Comparison of ENCODE assay signal across 14 cellular contexts in the genomic region with DNA sequence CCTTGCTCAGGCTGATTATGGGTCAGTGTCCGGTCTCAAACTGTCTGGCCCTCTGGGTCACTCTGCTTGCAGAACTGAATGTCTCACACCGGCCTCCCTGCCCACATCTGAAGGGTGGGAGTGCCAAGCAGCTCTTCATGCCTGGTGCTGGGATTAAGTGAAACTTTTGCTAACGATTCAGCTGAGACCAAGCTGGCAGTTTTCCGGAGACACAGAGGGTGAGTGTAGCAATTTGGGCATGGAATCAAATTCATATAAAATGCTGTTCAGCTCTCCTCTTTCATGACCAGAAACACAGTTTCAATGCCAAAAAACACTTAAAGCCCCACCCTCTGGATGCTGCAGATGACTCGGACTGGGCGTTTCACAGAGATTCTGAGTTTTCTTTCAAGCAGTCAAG.
DNase-seq lines count a peak whose midpoint lies in the region; ATAC-seq and TF ChIP-seq lines count a peak whose summit lies in the region.
"Had no signal": no experiment of that assay in that cellular context is flagged by ENCODE, and none has a peak within 500 bp of the region (broad histone marks: within the 10 kb centered on the region; RNA-seq: fewer than 3 reads in every experiment).

No MANE protein-coding gene starts in this region.

- 15 to 20% (median 16%) methylated on average over 6 of the region's 6 CpGs for WGBS in psoas muscle, 3 donors

- H4K20me1 ChIP-seq in PC-3 (ENCODE audit: low read length) (no peaks in the 10 kb centered on the region), PC-9 (ENCODE audit: insufficient read depth) (no peaks in the 10 kb centered on the region)

- POLR2A ChIA-PET in PC-3 (lab: Charles Lee; ENCODE audit: unreplicated experiment) (no interaction called here), PC-9 (lab: Charles Lee; ENCODE audit: unreplicated experiment) (no interaction called here)

- peak overlapping the region; percentile 40 for H3K27ac ChIP-seq in PC-3 (ENCODE audit: low read length)
- no peak overlapping the region for H3K27ac ChIP-seq in psoas muscle
- no peak overlapping the region for H3K27ac ChIP-seq in PC-9
- H3K27ac ChIP-seq: upper lobe of left lung had no signal

- H3K36me3 Mint-ChIP-seq in Calu3 (ENCODE audit: insufficient read depth, unreplicated experiment), result no peaks in the 10 kb centered on the region
- H3K36me3 Mint-ChIP-seq in stimulated activated naive B cell treated with anti-CD40 and anti-IgM and Interleukin-4, amounts not matched to agents 10 μg/mL and 1 μg/mL and 100 μg/mL, for 72 hours, result no peaks in the 10 kb centered on the region

- H3K9me2 ChIP-seq in PC-3 (replicated peaks; ENCODE audit: low read length) (no peaks in the 10 kb centered on the region), PC-9 (ENCODE audit: insufficient read depth) (no peaks in the 10 kb centered on the region)

- H3K4me3 ChIP-seq in PC-3 (ENCODE audit: low read length) (no peak overlapping the region), fibroblast of pulmonary artery (replicated peaks; ENCODE audit: low read depth, low read length) (no peak overlapping the region), psoas muscle (no peak overlapping the region), PC-9 (no peak overlapping the region)
- H3K4me3 ChIP-seq: upper lobe of left lung had no signal

- H3K27me3 ChIP-seq in PC-3 (ENCODE audit: low read length), result no peaks in the 10 kb centered on the region
- no peaks in the 10 kb centered on the region for H3K27me3 ChIP-seq in psoas muscle (ENCODE audit: insufficient read depth in 3 of 3, low read length in 2 of 3)
- no peaks in the 10 kb centered on the region for H3K27me3 ChIP-seq in PC-9 (ENCODE audit: insufficient read depth, low read depth)
- H3K27me3 ChIP-seq: BE2C, upper lobe of left lung had no signal

- CTCF ChIA-PET in PC-3 (lab: Charles Lee) (interaction anchor here (0.9 kb wide), 1 partner anchor 33 kb away, joined by 3 read pairs; no protein-coding TSS in a partner anchor), Calu3 (lab: Charles Lee) (no interaction called here), PC-9 (lab: Charles Lee) (no interaction called here)

- TF ChIP-seq CTCF in AG09319 (IDR thresholded peaks at IDR 0.05; ENCODE audit: low read depth, low read length) (no peak), PC-3 (conservative IDR thresholded peaks at IDR 0.05; ENCODE audit: low read depth, low read length) (no peak), fibroblast of pulmonary artery (IDR thresholded peaks at IDR 0.05; ENCODE audit: low read length, missing control alignments) (no peak), psoas muscle (IDR thresholded peaks at IDR 0.05) (no peak), Calu3 (IDR thresholded peaks at IDR 0.05; ENCODE audit: unreplicated experiment) (no peak), PC-9 (conservative IDR thresholded peaks at IDR 0.05) (no peak)

- H3K9ac ChIP-seq in PC-3 (ENCODE audit: low read length), result no peak overlapping the region

- intact Hi-C loops in PC-3 (cut with micrococcal nuclease) (no loop called here), psoas muscle (cut with DNase I) (no loop called here), Calu3 (cut with micrococcal nuclease; ENCODE audit: unreplicated experiment) (no loop called here), PC-9 (cut with micrococcal nuclease; ENCODE audit: unreplicated experiment) (no loop called here)

- H3K4me2 ChIP-seq in PC-3 (ENCODE audit: low read length), result peak overlapping the region; percentile 48
- no peak overlapping the region for H3K4me2 ChIP-seq in PC-9

- H3K79me2 ChIP-seq in PC-3 (ENCODE audit: low read length) (no peaks in the 10 kb centered on the region), PC-9 (ENCODE audit: low read depth) (no peaks in the 10 kb centered on the region)

- H3K27ac Mint-ChIP-seq in Calu3 (ENCODE audit: unreplicated experiment), result no peak overlapping the region
- no peak overlapping the region for H3K27ac Mint-ChIP-seq in stimulated activated naive B cell treated with anti-CD40 and anti-IgM and Interleukin-4, amounts not matched to agents 10 μg/mL and 1 μg/mL and 100 μg/mL, for 72 hours

- no peak overlapping the region for H3K4me3 Mint-ChIP-seq in Calu3 (ENCODE audit: low read depth, unreplicated experiment)
- H3K4me3 Mint-ChIP-seq in stimulated activated naive B cell treated with anti-CD40 and anti-IgM and Interleukin-4, amounts not matched to agents 10 μg/mL and 1 μg/mL and 100 μg/mL, for 72 hours, result no peak overlapping the region

- no peaks in the 10 kb centered on the region for H3K36me3 ChIP-seq in PC-3 (ENCODE audit: low read depth, low read length)
- H3K36me3 ChIP-seq in psoas muscle (ENCODE audit: insufficient read depth in 1 of 2, low read depth in 1 of 2), result no peaks in the 10 kb centered on the region
- H3K36me3 ChIP-seq in PC-9 (ENCODE audit: low read depth), result no peaks in the 10 kb centered on the region
- H3K36me3 ChIP-seq: BE2C, upper lobe of left lung had no signal

- H2AFZ ChIP-seq in PC-3 (ENCODE audit: low read length), result 0 out of 2 replicates have a peak overlapping the region, but pooled peaks have one; percentile 18
- no peak overlapping the region for H2AFZ ChIP-seq in PC-9

- peak; percentile 79 for DNase-seq in AG09319 (ENCODE audit: extremely low read depth, low read depth)
- DNase-seq in PC-3, result peak; percentile 70
- DNase-seq in fibroblast of pulmonary artery (ENCODE audit: low read depth), result peak; percentile 75
- DNase-seq in psoas muscle, result peak; percentile 55 to 71
- no peak for DNase-seq in stimulated activated naive CD8-positive, alpha-beta T cell treated with anti-CD3 and anti-CD28 coated beads, Interleukin-15, Interleukin-2, amounts not matched to agents 100 U/mL and 50 U/mL, for 24 hours
- no peak for DNase-seq in Calu3
- DNase-seq in PC-9, result no peak
- no peak for DNase-seq in stimulated activated naive B cell treated with anti-CD40 and anti-IgM and Interleukin-4, amounts not matched to agents 10 μg/mL and 1 μg/mL and 100 μg/mL, for 72 hours
- DNase-seq: BE2C; effector CD8-positive, alpha-beta T cell; GDM1; retina; RPMI8226; upper lobe of left lung had no signal

- no peaks in the 10 kb centered on the region for H3K9me3 Mint-ChIP-seq in Calu3 (ENCODE audit: low read depth, unreplicated experiment)
- no peaks in the 10 kb centered on the region for H3K9me3 Mint-ChIP-seq in stimulated activated naive B cell treated with anti-CD40 and anti-IgM and Interleukin-4, amounts not matched to agents 10 μg/mL and 1 μg/mL and 100 μg/mL, for 72 hours

- no peaks in the 10 kb centered on the region for H3K4me1 Mint-ChIP-seq in Calu3 (ENCODE audit: low read depth, unreplicated experiment)
- H3K4me1 Mint-ChIP-seq in stimulated activated naive B cell treated with anti-CD40 and anti-IgM and Interleukin-4, amounts not matched to agents 10 μg/mL and 1 μg/mL and 100 μg/mL, for 72 hours, result no peaks in the 10 kb centered on the region

- H3F3A ChIP-seq in PC-3 (ENCODE audit: low read length, unreplicated experiment) (no peaks in the 10 kb centered on the region), PC-9 (ENCODE audit: insufficient read depth, low read depth) (peaks cover under 1% of the 10 kb centered on the region; the same call in 1 of the 2 replicates)

- ATAC-seq in PC-3 (peak; percentile 55), psoas muscle (peak in 3 of 4 donors; percentile 54 to 75 (median 65))
- ATAC-seq in stimulated activated naive CD8-positive, alpha-beta T cell treated with anti-CD3 and anti-CD28 coated beads, Interleukin-15, Interleukin-2, amounts not matched to agents 100 U/mL and 50 U/mL, for 24 hours, result no peak
- ATAC-seq in stimulated activated naive B cell treated with anti-CD40 and anti-IgM and Interleukin-4, amounts not matched to agents 10 μg/mL and 1 μg/mL and 100 μg/mL, for 72 hours (replicated peaks), result no peak

- H3K4me1 ChIP-seq in PC-3 (ENCODE audit: insufficient read depth, low read length) (peaks cover 28% of the 10 kb centered on the region), psoas muscle (peaks cover 10% of the 10 kb centered on the region), PC-9 (replicated peaks; ENCODE audit: insufficient read depth) (0 out of 2 replicates have a peak, but pooled peaks cover 2% of the 10 kb centered on the region)

- no TSS peak for BruUV-seq in PC-3 (replicated peaks; lab: Mats Ljungman, UMichigan)
- BruUV-seq in Calu3 (replicated peaks; lab: Mats Ljungman, UMichigan), result no TSS peak
- no TSS peak for BruUV-seq in PC-9 (replicated peaks; lab: Mats Ljungman, UMichigan)

- peaks cover 8% of the 10 kb centered on the region for H3K27me3 Mint-ChIP-seq in Calu3 (ENCODE audit: unreplicated experiment)
- H3K27me3 Mint-ChIP-seq in stimulated activated naive B cell treated with anti-CD40 and anti-IgM and Interleukin-4, amounts not matched to agents 10 μg/mL and 1 μg/mL and 100 μg/mL, for 72 hours, result peaks cover 25 to 35% of the 10 kb centered on the region in 2 donors

- H3K9me3 ChIP-seq in PC-3 (ENCODE audit: low read length) (no peaks in the 10 kb centered on the region), psoas muscle (no peaks in the 10 kb centered on the region), PC-9 (ENCODE audit: insufficient read depth, low read depth) (no peaks in the 10 kb centered on the region; the same call in 1 of the 2 replicates)
- H3K9me3 ChIP-seq: BE2C, upper lobe of left lung had no signal

Comparison
In these comparisons a context has a peak if more than half of its experiments do, and no peak if none do; other contexts are left out.
1. DNase-seq: peak in AG09319 (single experiment), PC-3 (single experiment), fibroblast of pulmonary artery (single experiment) and psoas muscle (2 of 2); none in stimulated activated naive CD8-positive, alpha-beta T cell treated with anti-CD3 and anti-CD28 coated beads, Interleukin-15, Interleukin-2, amounts not matched to agents 100 U/mL and 50 U/mL, for 24 hours (single experiment), Calu3 (single experiment), PC-9 (0 of 2) and stimulated activated naive B cell treated with anti-CD40 and anti-IgM and Interleukin-4, amounts not matched to agents 10 μg/mL and 1 μg/mL and 100 μg/mL, for 72 hours (single experiment).
2. ATAC-seq: peak in PC-3 (single experiment) and psoas muscle (3 of 4); none in stimulated activated naive CD8-positive, alpha-beta T cell treated with anti-CD3 and anti-CD28 coated beads, Interleukin-15, Interleukin-2, amounts not matched to agents 100 U/mL and 50 U/mL, for 24 hours (single experiment) and stimulated activated naive B cell treated with anti-CD40 and anti-IgM and Interleukin-4, amounts not matched to agents 10 μg/mL and 1 μg/mL and 100 μg/mL, for 72 hours (0 of 2).